In the genomic region with DNA sequence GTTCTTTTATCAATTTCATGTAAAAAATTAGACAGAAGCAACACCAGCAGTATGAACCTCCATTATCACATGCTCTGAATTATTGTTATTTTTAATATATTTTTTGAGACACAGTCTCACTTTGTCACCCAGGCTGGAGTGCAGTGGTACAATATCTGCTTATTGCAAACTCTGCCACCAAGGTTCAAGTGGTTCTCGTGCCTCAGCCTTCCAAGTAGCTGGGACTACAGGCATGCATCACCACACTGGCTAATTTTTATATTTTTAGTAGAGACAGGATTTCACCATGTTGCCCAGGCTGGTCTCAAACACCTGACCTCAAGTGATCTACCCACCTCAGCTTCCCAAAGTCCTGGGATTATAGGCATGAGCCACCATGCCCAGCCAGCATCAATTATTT, we compare ENCODE assay signal across 6 cellular contexts. TPM values are rescaled to one million over a fixed set of nuclear protein-coding genes. Genes with fewer than 3 reads are reported as not detected.
"Had no signal": no experiment of that assay in that cellular context is flagged by ENCODE, and none has a peak within 500 bp of the region (broad histone marks: within the 10 kb centered on the region; RNA-seq: fewer than 3 reads in every experiment).

No MANE protein-coding gene starts in this region.

RNA-seq across cellular contexts. Expression of gene ISL2, which starts 42.1 kb away (rescaled TPM):
- total RNA-seq: subcutaneous adipose tissue, temporal lobe, thoracic aorta, thyroid gland, tibial nerve, upper lobe of right lung had no signal
